10 cellular contexts compared by ENCODE assay signal in genomic region chr17:43003542-43004172, GRCh38. TPM values are rescaled to one million over a fixed set of nuclear protein-coding genes. Genes with fewer than 3 reads are reported as not detected.
DNase-seq lines count a peak whose midpoint lies in the region; ATAC-seq and TF ChIP-seq lines count a peak whose summit lies in the region.
"Had no signal": no experiment of that assay in that cellular context is flagged by ENCODE, and none has a peak within 500 bp of the region (broad histone marks: within the 10 kb centered on the region; RNA-seq: fewer than 3 reads in every experiment).

No MANE protein-coding gene starts in this region.

- H3K79me2 ChIP-seq in mammary epithelial cell (ENCODE audit: insufficient read depth, low read length): peaks cover 35% of the 10 kb centered on the region

- H3K4me3 Mint-ChIP-seq in progenitor cell of endocrine pancreas (ENCODE audit: low read depth): no peak overlapping the region
- H3K4me3 Mint-ChIP-seq in activated T-helper 17 cell treated with anti-CD3 and anti-CD28 coated beads, Interleukin-2, amount 50 U/mL, for 72 hours: no peak overlapping the region

- 78% methylated on average over 2 of the region's 5 CpGs for WGBS in mammary epithelial cell (ENCODE audit: low coverage, missing lambda C conversion rate)

- DNase-seq in NCI-H2171 treated with DMSO at 0.1 percent for 48 hours (lab: John Stamatoyannopoulos, UW): peak; percentile 3
- no peak for DNase-seq in NCI-H2171 (lab: John Stamatoyannopoulos, UW)
- DNase-seq in MG63: peak; percentile 92
- peak; percentile 59 for DNase-seq in mammary epithelial cell
- no peak for DNase-seq in progenitor cell of endocrine pancreas (ENCODE audit: low spot score, unreplicated experiment)
- DNase-seq in Right ventricle myocardium superior: no peak
- DNase-seq in NCI-H446 (lab: John Stamatoyannopoulos, UW): no peak

- H3K4me3 ChIP-seq in MG63 (no peak overlapping the region), mammary epithelial cell (replicated peaks in 1 of 3; ENCODE audit: insufficient read depth in 1 of 3, low read depth in 2 of 3, low read length in 3 of 3) (no peak overlapping the region)
- H3K4me3 ChIP-seq: thoracic aorta had no signal

- peak; percentile 1 to 31 for TF ChIP-seq CTCF in mammary epithelial cell (conservative IDR thresholded peaks at IDR 0.05 in 1 of 2, IDR thresholded peaks at IDR 0.05 in 1 of 2; ENCODE audit: extremely low read depth in 1 of 2, insufficient read depth in 1 of 2, low read depth in 1 of 2, low read length in 2 of 2)
- no peak for TF ChIP-seq CTCF in progenitor cell of endocrine pancreas (IDR thresholded peaks at IDR 0.05; ENCODE audit: unreplicated experiment)

- H3K27ac ChIP-seq in mammary epithelial cell (ENCODE audit: insufficient read depth, low read depth, low read length): no peak overlapping the region

- H3K9ac ChIP-seq in mammary epithelial cell (ENCODE audit: insufficient read depth, low read length): no peak overlapping the region

- peaks cover 21% of the 10 kb centered on the region for H3K4me1 ChIP-seq in mammary epithelial cell (ENCODE audit: insufficient read depth, low read length)

- H3K36me3 ChIP-seq in MG63 (peaks cover 65% of the 10 kb centered on the region), mammary epithelial cell (ENCODE audit: insufficient read depth, low read length) (peaks cover 24% of the 10 kb centered on the region)

- in situ Hi-C loops in mammary epithelial cell (cut with MboI; ENCODE audit: low sequenced_read_pairs in 2 of 2): loop anchor here in 1 of 2 donors (25.0 kb wide), 1 partner anchor 309 kb away; no protein-coding TSS in a partner anchor

- H3K36me3 Mint-ChIP-seq in progenitor cell of endocrine pancreas (ENCODE audit: insufficient read depth): peaks cover 14% of the 10 kb centered on the region
- peaks cover 69% of the 10 kb centered on the region for H3K36me3 Mint-ChIP-seq in activated T-helper 17 cell treated with anti-CD3 and anti-CD28 coated beads, Interleukin-2, amount 50 U/mL, for 72 hours (ENCODE audit: low read depth)

- H3K4me2 ChIP-seq in mammary epithelial cell (ENCODE audit: insufficient read depth, low read depth, low read length): no peak overlapping the region

- BruUV-seq in mammary epithelial cell (replicated peaks; lab: Mats Ljungman, UMichigan): no TSS peak

- no peak overlapping the region for H2AFZ ChIP-seq in mammary epithelial cell (ENCODE audit: low read depth, low read length)

- peak overlapping the region; percentile 74 for H3K27ac Mint-ChIP-seq in progenitor cell of endocrine pancreas
- no peak overlapping the region for H3K27ac Mint-ChIP-seq in activated T-helper 17 cell treated with anti-CD3 and anti-CD28 coated beads, Interleukin-2, amount 50 U/mL, for 72 hours

- dilution Hi-C loops in mammary epithelial cell (cut with HindIII; ENCODE audit: low sequenced_read_pairs): no loop called here

- no peaks in the 10 kb centered on the region for H3K27me3 Mint-ChIP-seq in progenitor cell of endocrine pancreas
- H3K27me3 Mint-ChIP-seq in activated T-helper 17 cell treated with anti-CD3 and anti-CD28 coated beads, Interleukin-2, amount 50 U/mL, for 72 hours: no peaks in the 10 kb centered on the region

- H3K9me3 ChIP-seq in MG63 (no peaks in the 10 kb centered on the region), mammary epithelial cell (replicated peaks; ENCODE audit: insufficient read depth, low read length) (no peaks in the 10 kb centered on the region)
- H3K9me3 ChIP-seq: thoracic aorta had no signal

- CTCF ChIA-PET in mammary epithelial cell (lab: Charles Lee; ENCODE audit: low non-redundant PET): no interaction called here

- no peak for ATAC-seq in Right ventricle myocardium superior (ENCODE audit: poor library complexity)
- ATAC-seq in activated T-helper 17 cell treated with anti-CD3 and anti-CD28 coated beads, Interleukin-2, amount 50 U/mL, for 72 hours (replicated peaks): no peak
- ATAC-seq: sciatic nerve had no signal

- H3K27me3 ChIP-seq in MG63: no peaks in the 10 kb centered on the region
- H3K27me3 ChIP-seq in mammary epithelial cell (ENCODE audit: insufficient read depth, low read length): no peaks in the 10 kb centered on the region

- peaks cover 9% of the 10 kb centered on the region for H3K4me1 Mint-ChIP-seq in progenitor cell of endocrine pancreas (ENCODE audit: low read depth)
- no peaks in the 10 kb centered on the region for H3K4me1 Mint-ChIP-seq in activated T-helper 17 cell treated with anti-CD3 and anti-CD28 coated beads, Interleukin-2, amount 50 U/mL, for 72 hours

- intact Hi-C loops in mammary epithelial cell (cut with micrococcal nuclease) (no loop called here), Right ventricle myocardium superior (cut with DNase I) (no loop called here)

- H3K9me3 Mint-ChIP-seq in progenitor cell of endocrine pancreas (ENCODE audit: low read depth): no peaks in the 10 kb centered on the region
- H3K9me3 Mint-ChIP-seq in activated T-helper 17 cell treated with anti-CD3 and anti-CD28 coated beads, Interleukin-2, amount 50 U/mL, for 72 hours: no peaks in the 10 kb centered on the region

- H4K20me1 ChIP-seq in mammary epithelial cell (ENCODE audit: insufficient read depth, low read length): no peaks in the 10 kb centered on the region

RNA-seq across cellular contexts. Expression of gene IFI35, which starts 2.9 kb away (rescaled TPM):
- total RNA-seq in MG63 (2014; rRNA removed; shearing (Covaris generic); ENCODE audit: low replicate concordance): 10.7 and 26.8 TPM in 2 replicates
- total RNA-seq in mammary epithelial cell (1 to 10 TPM; 6.7 to 7.3 TPM), progenitor cell of endocrine pancreas (1.2 and 1.6 TPM in 2 replicates), Right ventricle myocardium superior (14.4 TPM)
- 8.3 TPM for polyA plus RNA-seq in mammary epithelial cell
- 12.2 TPM for polyA minus RNA-seq in mammary epithelial cell
- 10 to 100 TPM; 38.4 to 45.4 TPM for total RNA-seq in activated T-helper 17 cell treated with anti-CD3 and anti-CD28 coated beads, Interleukin-2, amount 50 U/mL, for 72 hours

RNA-seq across cellular contexts. Expression of gene RPL27, which starts 5.4 kb away (rescaled TPM):
- 2,193 and 2,673 TPM in 2 replicates for total RNA-seq in MG63 (2014; rRNA removed; shearing (Covaris generic); ENCODE audit: low replicate concordance)
- total RNA-seq in mammary epithelial cell (1,000 to 10,000 TPM in 1 of 2 donors, 100 to 1,000 TPM in 1; 634 to 1,021 TPM), progenitor cell of endocrine pancreas (862 and 881 TPM in 2 replicates), Right ventricle myocardium superior (675 TPM)
- 3,340 TPM for polyA plus RNA-seq in mammary epithelial cell
- 1,201 TPM for polyA minus RNA-seq in mammary epithelial cell
- 1,000 to 10,000 TPM; 1,154 to 1,186 TPM for total RNA-seq in activated T-helper 17 cell treated with anti-CD3 and anti-CD28 coated beads, Interleukin-2, amount 50 U/mL, for 72 hours

RNA-seq across cellular contexts. Expression of gene VAT1, which starts 18.5 kb away (rescaled TPM):
- total RNA-seq in MG63 (2014; rRNA removed; shearing (Covaris generic); ENCODE audit: low replicate concordance): 181 and 263 TPM in 2 replicates
- total RNA-seq in mammary epithelial cell (100 to 1,000 TPM; 196 to 230 TPM), progenitor cell of endocrine pancreas (201 and 202 TPM in 2 replicates), Right ventricle myocardium superior (89.7 TPM)
- polyA plus RNA-seq in mammary epithelial cell: 149 TPM
- 385 TPM for polyA minus RNA-seq in mammary epithelial cell
- 10 to 100 TPM; 30.9 to 36.5 TPM for total RNA-seq in activated T-helper 17 cell treated with anti-CD3 and anti-CD28 coated beads, Interleukin-2, amount 50 U/mL, for 72 hours

RNA-seq across cellular contexts. Expression of gene RND2, which starts 21.4 kb away (rescaled TPM):
- total RNA-seq in MG63 (2014; rRNA removed; shearing (Covaris generic); ENCODE audit: low replicate concordance): not detected in 2 replicates
- total RNA-seq in mammary epithelial cell (under 1 TPM; 0.17 to 0.85 TPM), progenitor cell of endocrine pancreas (12.4 and 14.6 TPM in 2 replicates), Right ventricle myocardium superior (0.65 TPM)
- 0.20 TPM for polyA plus RNA-seq in mammary epithelial cell
- polyA minus RNA-seq in mammary epithelial cell: not detected
- total RNA-seq in activated T-helper 17 cell treated with anti-CD3 and anti-CD28 coated beads, Interleukin-2, amount 50 U/mL, for 72 hours: not detected

RNA-seq across cellular contexts. Expression of gene RUNDC1, which starts 23.3 kb away (rescaled TPM):
- 3.8 and 5.1 TPM in 2 replicates for total RNA-seq in MG63 (2014; rRNA removed; shearing (Covaris generic); ENCODE audit: low replicate concordance)
- total RNA-seq in mammary epithelial cell: 10 to 100 TPM; 14.5 to 16.2 TPM
- 12.6 TPM for polyA plus RNA-seq in mammary epithelial cell
- polyA minus RNA-seq in mammary epithelial cell: 12.5 TPM
- 21.0 and 22.6 TPM in 2 replicates for total RNA-seq in progenitor cell of endocrine pancreas
- 10.0 TPM for total RNA-seq in Right ventricle myocardium superior
- 10 to 100 TPM; 15.7 to 21.9 TPM for total RNA-seq in activated T-helper 17 cell treated with anti-CD3 and anti-CD28 coated beads, Interleukin-2, amount 50 U/mL, for 72 hours

Comparison
In these comparisons a context has a peak if more than half of its experiments do, and no peak if none do; other contexts are left out.
1. DNase-seq: peak in NCI-H2171 treated with DMSO at 0.1 percent for 48 hours (single experiment), MG63 (single experiment) and mammary epithelial cell (single experiment); none in NCI-H2171 (single experiment), progenitor cell of endocrine pancreas (single experiment), Right ventricle myocardium superior (single experiment) and NCI-H446 (0 of 2).